In the genomic region with DNA sequence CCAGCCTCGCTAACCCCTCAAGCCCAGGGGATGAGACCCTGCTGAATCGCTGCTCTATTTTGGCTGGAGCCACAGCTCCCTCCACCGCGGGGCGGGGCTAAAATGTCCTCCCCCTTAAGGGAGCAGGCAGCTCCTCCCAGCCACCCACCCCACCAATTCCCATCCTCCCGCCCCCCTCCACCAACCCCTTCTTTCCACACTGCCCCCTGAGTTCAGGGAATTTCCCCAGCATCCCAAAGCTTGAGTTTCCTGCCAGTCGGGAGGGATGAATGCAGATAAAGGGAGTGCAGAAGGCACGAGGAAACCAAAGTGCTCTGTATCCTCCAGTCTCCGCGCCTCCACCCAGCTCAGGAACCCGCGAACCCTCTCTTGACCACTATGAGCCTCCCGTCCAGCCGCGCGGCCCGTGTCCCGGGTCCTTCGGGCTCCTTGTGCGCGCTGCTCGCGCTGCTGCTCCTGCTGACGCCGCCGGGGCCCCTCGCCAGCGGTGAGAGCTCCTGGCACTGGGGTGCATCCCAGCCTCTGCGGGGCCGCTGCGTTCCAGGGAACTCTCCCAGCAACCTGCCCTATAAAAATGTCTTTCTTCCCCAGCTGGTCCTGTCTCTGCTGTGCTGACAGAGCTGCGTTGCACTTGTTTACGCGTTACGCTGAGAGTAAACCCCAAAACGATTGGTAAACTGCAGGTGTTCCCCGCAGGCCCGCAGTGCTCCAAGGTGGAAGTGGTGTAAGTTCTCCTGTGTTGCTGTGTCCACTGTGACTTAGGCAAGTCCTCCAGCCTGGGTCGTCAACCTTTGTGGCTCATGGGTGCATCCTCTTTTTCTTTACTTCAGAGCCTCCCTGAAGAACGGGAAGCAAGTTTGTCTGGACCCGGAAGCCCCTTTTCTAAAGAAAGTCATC, we compare ENCODE assay signal across 9 cellular contexts.
DNase-seq lines count a peak whose midpoint lies in the region; ATAC-seq and TF ChIP-seq lines count a peak whose summit lies in the region.
"Had no signal": no experiment of that assay in that cellular context is flagged by ENCODE, and none has a peak within 500 bp of the region (broad histone marks: within the 10 kb centered on the region; RNA-seq: fewer than 3 reads in every experiment).

A gene (plus strand): TSS at position 306 of the 897 bp plus-strand sequence. CDS start 73 bp downstream, at position 379.

- no peaks in the 10 kb centered on the region for H3K36me3 Mint-ChIP-seq in stimulated activated naive CD8-positive, alpha-beta T cell treated with anti-CD3 and anti-CD28 coated beads, Interleukin-15, Interleukin-2, amounts not matched to agents 100 ng/mL and 50 ng/mL, for 24 hours (ENCODE audit: low read depth)

- TF ChIP-seq CTCF in brain microvascular endothelial cell (IDR thresholded peaks at IDR 0.05; ENCODE audit: low read depth, low read length, missing control alignments), result no peak

- H3K4me3 ChIP-seq in brain microvascular endothelial cell (ENCODE audit: low read depth, low read length), result peak within 1 kb of the TSS; percentile 59

- no peak; the same call in 2 of the 3 replicates for ATAC-seq in SK-N-SH treated with all-trans-retinoic acid at 6 μM for 48 hours

- H3K27me3 ChIP-seq in brain microvascular endothelial cell (replicated peaks), result no peaks in the 10 kb centered on the region

- H3K9me3 Mint-ChIP-seq in stimulated activated naive CD8-positive, alpha-beta T cell treated with anti-CD3 and anti-CD28 coated beads, Interleukin-15, Interleukin-2, amounts not matched to agents 100 ng/mL and 50 ng/mL, for 24 hours, result peaks cover 3% of the 10 kb centered on the region

- peaks cover 30% of the 10 kb centered on the region for H3K27me3 Mint-ChIP-seq in stimulated activated naive CD8-positive, alpha-beta T cell treated with anti-CD3 and anti-CD28 coated beads, Interleukin-15, Interleukin-2, amounts not matched to agents 100 ng/mL and 50 ng/mL, for 24 hours

- peaks cover 3% of the 10 kb centered on the region for H3K4me1 Mint-ChIP-seq in stimulated activated naive CD8-positive, alpha-beta T cell treated with anti-CD3 and anti-CD28 coated beads, Interleukin-15, Interleukin-2, amounts not matched to agents 100 ng/mL and 50 ng/mL, for 24 hours (ENCODE audit: low read depth)

- in situ Hi-C loops in brain microvascular endothelial cell (cut with HindIII; ENCODE audit: low pct_ligation_motif_present, low sequenced_read_pairs), result no loop called here

- H3K4me3 Mint-ChIP-seq in stimulated activated naive CD8-positive, alpha-beta T cell treated with anti-CD3 and anti-CD28 coated beads, Interleukin-15, Interleukin-2, amounts not matched to agents 100 ng/mL and 50 ng/mL, for 24 hours, result peak within 1 kb of the TSS; percentile 25

- no peak within 1 kb of the TSS for H3K27ac ChIP-seq in brain microvascular endothelial cell
- H3K27ac ChIP-seq: 22Rv1 had no signal

- no peaks in the 10 kb centered on the region for H3K36me3 ChIP-seq in brain microvascular endothelial cell (replicated peaks)

- no peak within 1 kb of the TSS for H3K27ac Mint-ChIP-seq in stimulated activated naive CD8-positive, alpha-beta T cell treated with anti-CD3 and anti-CD28 coated beads, Interleukin-15, Interleukin-2, amounts not matched to agents 100 ng/mL and 50 ng/mL, for 24 hours

- DNase-seq in DMS 273 (lab: John Stamatoyannopoulos, UW; ENCODE audit: unreplicated experiment), result peak; percentile 26
- no peak for DNase-seq in DMS 273 treated with DMSO at 0.1 percent for 48 hours (lab: John Stamatoyannopoulos, UW)
- no peak for DNase-seq in brain microvascular endothelial cell
- peak; percentile 60 for DNase-seq in iris pigment epithelial cell (ENCODE audit: low read depth)
- no peak for DNase-seq in globus pallidus (ENCODE audit: low spot score)
- DNase-seq in T1000 (lab: John Stamatoyannopoulos, UW), result no peak

TF ChIP-seq in SK-N-SH treated with all-trans-retinoic acid at 6 μM for 48 hours, 23 proteins besides CTCF, POLR2A, EP300 and RAD21:
- TF ChIP-seq TOX (CRISPR knock-in tag; IDR thresholded peaks at IDR 0.05; ENCODE audit: borderline replicate concordance) (no peak), OSR1 (CRISPR knock-in tag; IDR thresholded peaks at IDR 0.05) (no peak), ARNTL (CRISPR knock-in tag; IDR thresholded peaks at IDR 0.05; ENCODE audit: borderline replicate concordance, low read depth) (no peak), ZFP3 (CRISPR knock-in tag; IDR thresholded peaks at IDR 0.05) (no peak), ZNF70 (CRISPR knock-in tag; IDR thresholded peaks at IDR 0.05) (no peak), PPARA (CRISPR knock-in tag; IDR thresholded peaks at IDR 0.05; ENCODE audit: borderline replicate concordance) (no peak), ZNF8 (CRISPR knock-in tag; IDR thresholded peaks at IDR 0.05) (no peak), BACH2 (CRISPR knock-in tag; IDR thresholded peaks at IDR 0.05; ENCODE audit: borderline replicate concordance) (no peak), ISL1 (CRISPR knock-in tag; IDR thresholded peaks at IDR 0.05) (no peak), CSDC2 (CRISPR knock-in tag; IDR thresholded peaks at IDR 0.05) (no peak), SNAI2 (CRISPR knock-in tag; IDR thresholded peaks at IDR 0.05) (no peak), ESRRG (CRISPR knock-in tag; IDR thresholded peaks at IDR 0.05) (no peak), RARB (CRISPR knock-in tag; IDR thresholded peaks at IDR 0.05) (no peak)
- TF ChIP-seq, protein P1, sequence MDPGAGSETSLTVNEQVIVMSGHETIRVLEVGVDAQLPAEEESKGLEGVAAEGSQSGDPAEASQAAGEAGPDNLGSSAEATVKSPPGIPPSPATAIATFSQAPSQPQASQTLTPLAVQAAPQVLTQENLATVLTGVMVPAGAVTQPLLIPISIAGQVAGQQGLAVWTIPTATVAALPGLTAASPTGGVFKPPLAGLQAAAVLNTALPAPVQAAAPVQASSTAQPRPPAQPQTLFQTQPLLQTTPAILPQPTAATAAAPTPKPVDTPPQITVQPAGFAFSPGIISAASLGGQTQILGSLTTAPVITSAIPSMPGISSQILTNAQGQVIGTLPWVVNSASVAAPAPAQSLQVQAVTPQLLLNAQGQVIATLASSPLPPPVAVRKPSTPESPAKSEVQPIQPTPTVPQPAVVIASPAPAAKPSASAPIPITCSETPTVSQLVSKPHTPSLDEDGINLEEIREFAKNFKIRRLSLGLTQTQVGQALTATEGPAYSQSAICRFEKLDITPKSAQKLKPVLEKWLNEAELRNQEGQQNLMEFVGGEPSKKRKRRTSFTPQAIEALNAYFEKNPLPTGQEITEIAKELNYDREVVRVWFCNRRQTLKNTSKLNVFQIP (CRISPR knock-in tag; IDR thresholded peaks at IDR 0.05; ENCODE audit: borderline replicate concordance, low read depth), result no peak
- TF ChIP-seq, protein P2, sequence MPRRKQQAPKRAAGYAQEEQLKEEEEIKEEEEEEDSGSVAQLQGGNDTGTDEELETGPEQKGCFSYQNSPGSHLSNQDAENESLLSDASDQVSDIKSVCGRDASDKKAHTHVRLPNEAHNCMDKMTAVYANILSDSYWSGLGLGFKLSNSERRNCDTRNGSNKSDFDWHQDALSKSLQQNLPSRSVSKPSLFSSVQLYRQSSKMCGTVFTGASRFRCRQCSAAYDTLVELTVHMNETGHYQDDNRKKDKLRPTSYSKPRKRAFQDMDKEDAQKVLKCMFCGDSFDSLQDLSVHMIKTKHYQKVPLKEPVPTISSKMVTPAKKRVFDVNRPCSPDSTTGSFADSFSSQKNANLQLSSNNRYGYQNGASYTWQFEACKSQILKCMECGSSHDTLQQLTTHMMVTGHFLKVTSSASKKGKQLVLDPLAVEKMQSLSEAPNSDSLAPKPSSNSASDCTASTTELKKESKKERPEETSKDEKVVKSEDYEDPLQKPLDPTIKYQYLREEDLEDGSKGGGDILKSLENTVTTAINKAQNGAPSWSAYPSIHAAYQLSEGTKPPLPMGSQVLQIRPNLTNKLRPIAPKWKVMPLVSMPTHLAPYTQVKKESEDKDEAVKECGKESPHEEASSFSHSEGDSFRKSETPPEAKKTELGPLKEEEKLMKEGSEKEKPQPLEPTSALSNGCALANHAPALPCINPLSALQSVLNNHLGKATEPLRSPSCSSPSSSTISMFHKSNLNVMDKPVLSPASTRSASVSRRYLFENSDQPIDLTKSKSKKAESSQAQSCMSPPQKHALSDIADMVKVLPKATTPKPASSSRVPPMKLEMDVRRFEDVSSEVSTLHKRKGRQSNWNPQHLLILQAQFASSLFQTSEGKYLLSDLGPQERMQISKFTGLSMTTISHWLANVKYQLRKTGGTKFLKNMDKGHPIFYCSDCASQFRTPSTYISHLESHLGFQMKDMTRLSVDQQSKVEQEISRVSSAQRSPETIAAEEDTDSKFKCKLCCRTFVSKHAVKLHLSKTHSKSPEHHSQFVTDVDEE (CRISPR knock-in tag; IDR thresholded peaks at IDR 0.05), result no peak
- TF ChIP-seq, protein P3, sequence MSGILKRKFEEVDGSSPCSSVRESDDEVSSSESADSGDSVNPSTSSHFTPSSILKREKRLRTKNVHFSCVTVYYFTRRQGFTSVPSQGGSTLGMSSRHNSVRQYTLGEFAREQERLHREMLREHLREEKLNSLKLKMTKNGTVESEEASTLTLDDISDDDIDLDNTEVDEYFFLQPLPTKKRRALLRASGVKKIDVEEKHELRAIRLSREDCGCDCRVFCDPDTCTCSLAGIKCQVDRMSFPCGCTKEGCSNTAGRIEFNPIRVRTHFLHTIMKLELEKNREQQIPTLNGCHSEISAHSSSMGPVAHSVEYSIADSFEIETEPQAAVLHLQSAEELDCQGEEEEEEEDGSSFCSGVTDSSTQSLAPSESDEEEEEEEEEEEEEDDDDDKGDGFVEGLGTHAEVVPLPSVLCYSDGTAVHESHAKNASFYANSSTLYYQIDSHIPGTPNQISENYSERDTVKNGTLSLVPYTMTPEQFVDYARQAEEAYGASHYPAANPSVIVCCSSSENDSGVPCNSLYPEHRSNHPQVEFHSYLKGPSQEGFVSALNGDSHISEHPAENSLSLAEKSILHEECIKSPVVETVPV (CRISPR knock-in tag; IDR thresholded peaks at IDR 0.05), result no peak
TF ChIP-seq in SK-N-SH treated with all-trans-retinoic acid at 6 μM for 48 hours: peak in this region for 0.

Comparison
In these comparisons a context has a peak if more than half of its experiments do, and no peak if none do; other contexts are left out.
1. DNase-seq: peak in DMS 273 (single experiment) and iris pigment epithelial cell (single experiment); none in DMS 273 treated with DMSO at 0.1 percent for 48 hours (single experiment), brain microvascular endothelial cell (single experiment), globus pallidus (single experiment) and T1000 (single experiment).